ENCODE assay signal across 8 cellular contexts in the genomic region with DNA sequence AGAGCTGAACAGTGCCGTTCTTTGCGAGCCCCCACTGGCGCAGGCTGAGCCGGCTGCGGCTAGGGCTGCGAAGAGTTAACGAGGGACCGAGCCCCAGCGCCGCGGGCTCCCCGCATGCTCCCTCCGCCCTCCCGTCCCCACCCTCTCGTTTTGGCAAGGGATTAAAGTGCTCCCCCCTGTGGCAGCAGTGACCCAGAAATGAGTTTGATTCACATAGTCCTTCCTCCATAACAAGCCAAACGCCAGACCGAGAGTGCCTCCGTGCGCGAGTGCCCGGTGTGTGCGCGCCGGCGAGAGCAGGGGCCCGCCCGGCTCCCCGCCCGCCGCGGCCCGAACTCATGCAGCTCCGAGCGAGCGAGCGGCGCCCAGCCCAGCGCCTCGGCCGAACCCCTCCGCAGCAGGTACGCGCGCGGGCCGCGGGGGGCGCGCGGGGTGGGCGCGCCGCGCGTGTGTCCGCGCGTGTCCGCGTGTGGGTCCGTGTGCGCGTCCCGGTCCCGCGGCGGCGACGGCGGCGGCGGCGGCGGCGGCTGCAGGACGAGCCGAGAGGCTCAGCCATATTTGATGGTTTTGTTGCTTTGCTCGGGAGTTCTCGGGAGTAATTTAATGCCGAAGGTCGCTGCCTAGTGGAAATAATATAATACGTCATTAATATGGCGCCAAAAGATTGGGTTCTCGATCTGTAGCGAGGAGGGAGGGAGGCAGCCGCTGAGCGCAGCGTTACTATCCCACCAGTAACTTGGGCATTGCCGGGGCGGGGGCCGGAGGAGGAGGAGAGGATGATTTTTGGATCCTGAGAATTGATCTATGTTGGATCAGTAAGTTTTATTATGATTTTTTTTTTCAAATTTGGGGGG. TPM values are rescaled to one million over a fixed set of nuclear protein-coding genes. Genes with fewer than 3 reads are reported as not detected.
DNase-seq lines count a peak whose midpoint lies in the region; ATAC-seq and TF ChIP-seq lines count a peak whose summit lies in the region.

A gene (plus strand): TSS at position 224 of the 854 bp plus-strand sequence. CDS start 22,059 bp downstream, outside the sequence.

- H2AFZ ChIP-seq in IMR-90 (replicated peaks; ENCODE audit: low read length, poor library complexity) (peak within 1 kb of the TSS; percentile 88), OCI-LY7 (ENCODE audit: low read length) (peak within 1 kb of the TSS; percentile 81)

- in situ Hi-C loops in IMR-90 (cut with MboI; ENCODE audit: low sequenced_read_pairs), result loop anchor here (5.0 to 10.0 kb wide), 3 partner anchors 53 to 347 kb away; no protein-coding TSS in a partner anchor

- H2BK15ac ChIP-seq in IMR-90 (ENCODE audit: low read depth, low read length), result peak within 1 kb of the TSS; percentile 91; the same call in 2 of the 3 replicates

- H3K9me1 ChIP-seq in IMR-90 (ENCODE audit: insufficient read depth, low read length), result no peaks in the 10 kb centered on the region

- H2AK9ac ChIP-seq in IMR-90 (replicated peaks; ENCODE audit: low read depth, low read length, poor library complexity), result peak within 1 kb of the TSS; percentile 94

- peak within 1 kb of the TSS; percentile 84 for H3K4me3 ChIP-seq in IMR-90 (ENCODE audit: insufficient read depth, low read depth, low read length)
- peak within 1 kb of the TSS; percentile 79 for H3K4me3 ChIP-seq in OCI-LY7 (ENCODE audit: low read depth, low read length, poor library complexity, severe bottlenecking)
- H3K4me3 ChIP-seq in epithelial cell of esophagus (ENCODE audit: low read length), result peak within 1 kb of the TSS; percentile 76
- H3K4me3 ChIP-seq in mucosa of descending colon, result peak within 1 kb of the TSS; percentile 36

- H3K14ac ChIP-seq in IMR-90 (replicated peaks; ENCODE audit: low read depth, low read length), result peak within 1 kb of the TSS; percentile 94

- intact Hi-C loops in IMR-90 (cut with micrococcal nuclease) (loop anchor here (1.0 to 2.0 kb wide), 8 partner anchors 235 to 618 kb away; no protein-coding TSS in a partner anchor), OCI-LY7 (cut with micrococcal nuclease; ENCODE audit: unreplicated experiment) (loop anchor here (1.0 to 10.0 kb wide), 11 partner anchors 21 to 925 kb away; a partner anchor contains a TSS), mucosa of descending colon (cut with DNase I, micrococcal nuclease) (loop anchor here (10.0 kb wide), 2 partner anchors 235 to 245 kb away; no protein-coding TSS in a partner anchor)

- H3K27me3 ChIP-seq in IMR-90 (ENCODE audit: control insufficient read depth, insufficient read depth, low read length), result no peaks in the 10 kb centered on the region

- peak within 1 kb of the TSS; percentile 95 for H3K27ac ChIP-seq in IMR-90 (ENCODE audit: insufficient read depth, low read length)
- peak within 1 kb of the TSS; percentile 96 for H3K27ac ChIP-seq in OCI-LY7 (ENCODE audit: low read depth, low read length, poor library complexity, severe bottlenecking)

- CTCF ChIA-PET in IMR-90 (lab: Yijun Ruan, JAX), result interaction anchor here (0.6 to 1.1 kb wide), 4 partner anchors 102 to 590 kb away, joined by 3 to 5 read pairs (median 4); no protein-coding TSS in a partner anchor
- CTCF ChIA-PET in OCI-LY7 (lab: Charles Lee; ENCODE audit: unreplicated experiment), result interaction anchor here (0.7 kb wide), 1 partner anchor 10 kb away, joined by 4 read pairs; no protein-coding TSS in a partner anchor

- H2BK5ac ChIP-seq in IMR-90 (ENCODE audit: low read depth, low read length, poor library complexity, severe bottlenecking), result peak within 1 kb of the TSS; percentile 90

- H3K36me3 ChIP-seq in IMR-90 (ENCODE audit: control insufficient read depth, insufficient read depth, low read length), result no peaks in the 10 kb centered on the region
- no peaks in the 10 kb centered on the region for H3K36me3 ChIP-seq in OCI-LY7 (ENCODE audit: insufficient read depth, low read length)
- no peaks in the 10 kb centered on the region for H3K36me3 ChIP-seq in mucosa of descending colon (ENCODE audit: low read depth)

- peak within 1 kb of the TSS; percentile 94 for H2BK20ac ChIP-seq in IMR-90 (ENCODE audit: low read depth, low read length)

- no peaks in the 10 kb centered on the region for H3K9me2 ChIP-seq in OCI-LY7 (ENCODE audit: insufficient read depth, low read length)

- peak within 1 kb of the TSS; percentile 96 for H2BK120ac ChIP-seq in IMR-90 (ENCODE audit: low read depth, low read length)

- H3K9ac ChIP-seq in IMR-90 (ENCODE audit: low read depth, low read length), result peak within 1 kb of the TSS; percentile 98

- peak within 1 kb of the TSS; percentile 92 for H3K4ac ChIP-seq in IMR-90 (ENCODE audit: low read depth, low read length)

- peak within 1 kb of the TSS; percentile 92 for H4K5ac ChIP-seq in IMR-90 (ENCODE audit: low read depth, low read length)

- TF ChIP-seq CTCF in IMR-90 (conservative IDR thresholded peaks at IDR 0.05; ENCODE audit: low read depth, low read length), result peak; percentile 93
- TF ChIP-seq CTCF in OCI-LY7 (conservative IDR thresholded peaks at IDR 0.05; ENCODE audit: low read length), result peak; percentile 73
- TF ChIP-seq CTCF in epithelial cell of esophagus (IDR thresholded peaks at IDR 0.05; ENCODE audit: insufficient read depth, low read depth, low read length, missing control alignments), result peak; percentile 58
- no peak for TF ChIP-seq CTCF in mucosa of descending colon (IDR thresholded peaks at IDR 0.05)

- H2AK5ac ChIP-seq in IMR-90 (ENCODE audit: low read depth, low read length), result peak within 1 kb of the TSS; percentile 92

- TF ChIP-seq POLR2A in IMR-90 (IDR thresholded peaks at IDR 0.05; ENCODE audit: low read depth, low read length), result peak; percentile 59

- H3K79me1 ChIP-seq in IMR-90 (ENCODE audit: low read depth in 1 of 2, low read length in 2 of 2), result peaks cover 6 to 18% of the 10 kb centered on the region in 2 experiments; a peak in 3 of 4 replicates

- no peaks in the 10 kb centered on the region for H4K20me1 ChIP-seq in IMR-90 (ENCODE audit: insufficient read depth, low read length)
- peaks cover 13% of the 10 kb centered on the region for H4K20me1 ChIP-seq in OCI-LY7 (ENCODE audit: insufficient read depth, low read length)

- H3K23ac ChIP-seq in IMR-90 (ENCODE audit: low read depth, low read length), result peak within 1 kb of the TSS; percentile 90

- peak; percentile 92 for DNase-seq in DMS153 (lab: John Stamatoyannopoulos, UW)
- peak; percentile 95 for DNase-seq in IMR-90
- DNase-seq in OCI-LY7 (ENCODE audit: low spot score), result peak; percentile 94
- peak; percentile 89 for DNase-seq in activated T-cell treated with anti-CD3 and anti-CD28 coated beads for 24 hours (ENCODE audit: low read depth)
- DNase-seq in epithelial cell of esophagus (ENCODE audit: low read depth), result peak; percentile 94
- peak; percentile 91 to 98 (median 93) for DNase-seq in mucosa of descending colon
- peak; percentile 80 for DNase-seq in stimulated activated CD8-positive, alpha-beta memory T cell treated with anti-CD3 and anti-CD28 coated beads, Interleukin-4, amount 100 ng/mL, for 24 hours (ENCODE audit: low read depth)

- ATAC-seq in GM21528 (IDR thresholded peaks at IDR 0.05; ENCODE audit: low FRiP score, unreplicated experiment) (peak; percentile 52), IMR-90 (ENCODE audit: low read depth) (peak; percentile 64), mucosa of descending colon (peak; percentile 84)

- POLR2A ChIA-PET in IMR-90 (lab: Charles Lee; ENCODE audit: unreplicated experiment) (interaction anchor here (0.7 kb wide), 2 partner anchors 210 to 298 kb away, joined by 10 to 15 read pairs; no protein-coding TSS in a partner anchor), OCI-LY7 (lab: Charles Lee) (interaction anchor here (0.7 to 0.9 kb wide), 10 partner anchors 8 to 722 kb away, joined by 3 to 6 read pairs (median 4); no protein-coding TSS in a partner anchor)

- BruUV-seq in IMR-90 (replicated peaks; lab: Mats Ljungman, UMichigan) (no TSS peak), OCI-LY7 (replicated peaks; lab: Mats Ljungman, UMichigan) (no TSS peak)

- H3K56ac ChIP-seq in IMR-90 (ENCODE audit: extremely low read depth, insufficient read depth, low read length), result peak within 1 kb of the TSS; percentile 94

- peak within 1 kb of the TSS; percentile 94 for H4K91ac ChIP-seq in IMR-90 (ENCODE audit: insufficient read depth, low read depth, low read length)

- H3K4me2 ChIP-seq in IMR-90 (ENCODE audit: low read depth, low read length) (peak within 1 kb of the TSS; percentile 94), OCI-LY7 (ENCODE audit: low read length) (peak within 1 kb of the TSS; percentile 81)

- H3K79me2 ChIP-seq in OCI-LY7 (ENCODE audit: insufficient read depth, low read depth, low read length), result peaks cover 36% of the 10 kb centered on the region

- peak within 1 kb of the TSS; percentile 94 for H3K18ac ChIP-seq in IMR-90 (ENCODE audit: low read depth, low read length)

- 1% methylated on average over 26 of the region's 91 CpGs; no CpG with 5 or more reads in 1 of the 2 experiments for WGBS in IMR-90 (ENCODE audit: extremely low coverage in 2 of 2, insufficient read length in 1 of 2), 2 experiments

- peak within 1 kb of the TSS; percentile 54 to 93 for H4K8ac ChIP-seq in IMR-90 (ENCODE audit: low read depth in 2 of 2, low read length in 2 of 2)

- peak; percentile 85 for TF ChIP-seq RAD21 in IMR-90 (IDR thresholded peaks at IDR 0.05; ENCODE audit: low read length)

- no peaks in the 10 kb centered on the region for H3K4me1 ChIP-seq in IMR-90 (ENCODE audit: control insufficient read depth, insufficient read depth, low read length)
- peaks cover 19% of the 10 kb centered on the region for H3K4me1 ChIP-seq in OCI-LY7 (ENCODE audit: insufficient read depth, low read length, poor library complexity, severe bottlenecking)
- no peaks in the 10 kb centered on the region for H3K4me1 ChIP-seq in mucosa of descending colon (ENCODE audit: low read depth)

- H3K9me3 ChIP-seq in IMR-90 (ENCODE audit: control insufficient read depth, insufficient read depth, low read length) (no peaks in the 10 kb centered on the region), OCI-LY7 (ENCODE audit: low read length) (no peaks in the 10 kb centered on the region), mucosa of descending colon (no peaks in the 10 kb centered on the region)

- dilution Hi-C loops in IMR-90 (cut with HindIII; ENCODE audit: low sequenced_read_pairs, unreplicated experiment), result no loop called here

TF ChIP-seq in IMR-90, 13 proteins besides CTCF, POLR2A, EP300 and RAD21 (continues in another document):
- TF ChIP-seq BHLHE40 (IDR thresholded peaks at IDR 0.05; ENCODE audit: low read depth, low read length) (peak; percentile 18; the same call in 1 of the 2 replicates), NFE2L2 (IDR thresholded peaks at IDR 0.05; ENCODE audit: low read depth, low read length) (no peak), MAZ (IDR thresholded peaks at IDR 0.05; ENCODE audit: borderline replicate concordance, low read depth, low read length) (peak; percentile 100), MXI1 (IDR thresholded peaks at IDR 0.05; ENCODE audit: borderline replicate concordance, low read depth, low read length) (0 out of 2 replicates have a peak, but pooled peaks have one; percentile 19)

RNA-seq across cellular contexts. Expression of the gene that starts here (rescaled TPM):
- 32.6 and 32.8 TPM in 2 replicates for total RNA-seq in IMR-90 (2012; rRNA removed)
- 12.0 and 13.8 TPM in 2 replicates for polyA plus RNA-seq in IMR-90 (2012; rRNA removed)
- 8.9 and 11.1 TPM in 2 replicates for polyA plus RNA-seq in IMR-90 (2012; cell fraction: cytosol; rRNA removed)
- 15.7 and 33.1 TPM in 2 replicates for polyA plus RNA-seq in IMR-90 (2012; cell fraction: nucleus; rRNA removed; ENCODE audit: low replicate concordance)
- 43.1 and 52.8 TPM in 2 replicates for total RNA-seq in OCI-LY7 (2014; rRNA removed; shearing (Covaris generic))
- 64.0 and 72.4 TPM in 2 replicates for total RNA-seq in OCI-LY7 (2022)
- 10 to 100 TPM in 2 of 3 donors, 1 to 10 TPM in 1; 8.5 to 30.9 (median 10.8) TPM for total RNA-seq in mucosa of descending colon

Comparison
In these comparisons a context has a peak if more than half of its experiments do, and no peak if none do; other contexts are left out.
1. Peak in every context shown above with its lines: DNase-seq, ATAC-seq, H3K4me3 ChIP-seq and H3K27ac ChIP-seq.